22 cellular contexts compared by ENCODE assay signal in the genomic region with DNA sequence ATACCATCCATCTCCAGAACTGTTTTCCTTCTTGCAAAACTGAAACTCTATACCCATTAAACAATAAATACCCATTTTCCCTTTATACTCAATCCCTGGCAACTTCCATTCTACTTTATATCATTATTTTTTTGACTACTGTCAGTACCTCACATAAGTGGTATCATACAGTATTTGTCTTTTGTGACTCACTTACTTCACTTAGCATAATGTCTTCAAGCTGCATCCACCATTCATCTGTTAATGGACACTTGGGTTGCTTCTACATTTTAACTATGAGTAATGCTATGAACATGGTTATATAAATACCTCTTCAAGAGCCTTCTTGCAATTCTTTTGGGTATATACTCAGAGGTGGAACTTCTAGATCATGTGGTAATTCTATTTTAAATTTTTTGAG. TPM values are rescaled to one million over a fixed set of nuclear protein-coding genes. Genes with fewer than 3 reads are reported as not detected.
DNase-seq lines count a peak whose midpoint lies in the region; ATAC-seq and TF ChIP-seq lines count a peak whose summit lies in the region.
"Had no signal": no experiment of that assay in that cellular context is flagged by ENCODE, and none has a peak within 500 bp of the region (broad histone marks: within the 10 kb centered on the region; RNA-seq: fewer than 3 reads in every experiment).

No MANE protein-coding gene starts in this region.

- no peaks in the 10 kb centered on the region for H4K20me1 ChIP-seq in PC-3 (ENCODE audit: low read length)

- TF ChIP-seq CTCF in PC-3 (conservative IDR thresholded peaks at IDR 0.05; ENCODE audit: low read depth, low read length) = no peak

- no peak overlapping the region for H3K4me3 ChIP-seq in PC-3 (ENCODE audit: low read length)
- H3K4me3 ChIP-seq: gastroesophageal sphincter, MG63, thyroid gland had no signal

- intact Hi-C loops in PC-3 (cut with micrococcal nuclease) = no loop called here

- H3K4me2 ChIP-seq in PC-3 (ENCODE audit: low read length) = no peak overlapping the region

- ATAC-seq in PC-3 (peak; percentile 93), GM18517 (IDR thresholded peaks at IDR 0.05; ENCODE audit: unreplicated experiment) (no peak), GM21447 (IDR thresholded peaks at IDR 0.05; ENCODE audit: unreplicated experiment) (no peak), GM18511 (IDR thresholded peaks at IDR 0.05; ENCODE audit: unreplicated experiment) (no peak)
- ATAC-seq: gastroesophageal sphincter had no signal

- H3K27ac ChIP-seq in PC-3 (ENCODE audit: low read length) = no peak overlapping the region
- H3K27ac ChIP-seq: gastroesophageal sphincter, thyroid gland had no signal

- no peaks in the 10 kb centered on the region for H3K27me3 ChIP-seq in PC-3 (ENCODE audit: low read length)
- H3K27me3 ChIP-seq: gastroesophageal sphincter, MG63, thyroid gland had no signal

- CTCF ChIA-PET in PC-3 (lab: Charles Lee) = no interaction called here

- H3K9me3 ChIP-seq in PC-3 (ENCODE audit: low read length) = no peaks in the 10 kb centered on the region
- H3K9me3 ChIP-seq: gastroesophageal sphincter, MG63, thyroid gland had no signal

- H3K4me1 ChIP-seq in PC-3 (ENCODE audit: insufficient read depth, low read length) = peaks cover 16% of the 10 kb centered on the region
- H3K4me1 ChIP-seq: gastroesophageal sphincter, thyroid gland had no signal

- POLR2A ChIA-PET in PC-3 (lab: Charles Lee; ENCODE audit: unreplicated experiment) = no interaction called here

- H2AFZ ChIP-seq in PC-3 (ENCODE audit: low read length) = no peak overlapping the region

- H3K9ac ChIP-seq in PC-3 (ENCODE audit: low read length) = no peak overlapping the region

- DNase-seq in GM04504 (ENCODE audit: low read depth) (peak; percentile 32), PC-3 (peak; percentile 62), dedifferentiated amniotic fluid mesenchymal stem cell (ENCODE audit: extremely low spot score) (peak; percentile 32), renal cortical epithelial cell (ENCODE audit: low read depth) (peak; percentile 41), SW 1271 (lab: John Stamatoyannopoulos, UW) (no peak)
- DNase-seq: activated CD8-positive, alpha-beta memory T cell treated with anti-CD3 and anti-CD28 coated beads for 24 hours; activated T-cell treated with anti-CD3 and anti-CD28 coated beads, Interleukin-2, amount 50 U/mL, for 24 hours; AML-193; amniotic stem cell; caudate nucleus; H7; MG63; NCI-H1417; NCI-H2171; stimulated activated CD4-positive, alpha-beta T cell treated with anti-CD3 and anti-CD28 coated beads, Interleukin-2, amount 100 ng/mL, for 48 hours; stimulated activated naive CD4-positive, alpha-beta T cell treated with Interleukin-2 at 50 U/mL for 16 hours; thyroid gland had no signal

- no TSS peak for BruUV-seq in PC-3 (replicated peaks; lab: Mats Ljungman, UMichigan)

- H3K79me2 ChIP-seq in PC-3 (ENCODE audit: low read length) = no peaks in the 10 kb centered on the region

- no peaks in the 10 kb centered on the region for H3K9me2 ChIP-seq in PC-3 (replicated peaks; ENCODE audit: low read length)

- H3F3A ChIP-seq in PC-3 (ENCODE audit: low read length, unreplicated experiment) = no peaks in the 10 kb centered on the region

- H3K36me3 ChIP-seq in PC-3 (ENCODE audit: low read depth, low read length) = no peaks in the 10 kb centered on the region
- H3K36me3 ChIP-seq: gastroesophageal sphincter, MG63, thyroid gland had no signal

RNA-seq across cellular contexts. Expression of gene TYRP1, which starts 11.6 kb away (rescaled TPM):
- total RNA-seq in PC-3 (2014; rRNA removed) = 0.22 TPM in 1 of 2 replicates, not detected in the other
- total RNA-seq in renal cortical epithelial cell = 0.45 and 0.52 TPM in 2 replicates
- total RNA-seq: kidney epithelial cell had no signal

Comparison
In these comparisons a context has a peak if more than half of its experiments do, and no peak if none do; other contexts are left out.
1. DNase-seq: peak in GM04504 (single experiment), PC-3 (single experiment), dedifferentiated amniotic fluid mesenchymal stem cell (single experiment) and renal cortical epithelial cell (single experiment); none in SW 1271 (0 of 2).